ENCODE assay signal across 10 cellular contexts in the genomic region with DNA sequence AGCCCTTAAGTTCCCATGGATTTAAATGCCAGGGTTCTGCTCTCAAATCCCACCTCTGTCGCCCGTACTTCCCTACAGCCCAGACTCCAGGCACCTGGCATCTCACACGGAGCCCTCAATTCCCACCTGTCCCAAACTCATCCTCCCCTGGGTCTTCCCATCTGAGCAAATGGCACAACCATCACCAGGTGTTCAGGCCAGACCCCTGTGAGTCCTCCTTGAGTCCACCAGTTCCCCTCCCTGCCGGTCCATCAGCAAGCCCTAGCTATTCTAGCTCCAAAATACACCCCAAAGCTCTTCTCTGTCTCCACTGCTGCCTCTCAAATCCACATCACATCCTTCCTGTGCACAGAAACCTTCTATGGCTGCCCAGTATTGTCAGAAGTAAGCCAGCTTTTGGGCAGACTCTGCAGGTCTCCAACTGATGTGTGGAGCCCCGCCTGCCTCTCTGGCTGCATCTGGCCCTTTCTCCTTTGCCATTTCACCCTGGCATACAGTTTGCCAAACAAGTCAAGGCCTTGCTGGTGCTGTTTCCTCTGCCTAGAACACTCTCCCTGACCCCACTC.
A peak's percentile ranks its signal among the peaks of the same experiment; 100 is the strongest.
DNase-seq lines count a peak whose midpoint lies in the region; ATAC-seq and TF ChIP-seq lines count a peak whose summit lies in the region.
"Had no signal": no experiment of that assay in that cellular context is flagged by ENCODE, and none has a peak within 500 bp of the region (broad histone marks: within the 10 kb centered on the region; RNA-seq: fewer than 3 reads in every experiment).

No MANE protein-coding gene starts in this region.

- H3K27me3 Mint-ChIP-seq in activated naive CD4-positive, alpha-beta T cell treated with anti-CD3 and anti-CD28 coated beads for 36 hours (ENCODE audit: low read depth), result no peaks in the 10 kb centered on the region

- H3K9me3 ChIP-seq in mucosa of rectum (ENCODE audit: control insufficient read depth in 2 of 2, low read length in 2 of 2), result no peaks in the 10 kb centered on the region
- H3K9me3 ChIP-seq in upper lobe of left lung, result no peaks in the 10 kb centered on the region

- no peak overlapping the region for H3K4me3 ChIP-seq in mucosa of rectum (ENCODE audit: low read length in 2 of 2)
- H3K4me3 ChIP-seq in upper lobe of left lung, result no peak overlapping the region
- H3K4me3 ChIP-seq in brain microvascular endothelial cell (ENCODE audit: low read depth, low read length), result no peak overlapping the region

- no peak for DNase-seq in activated naive CD4-positive, alpha-beta T cell treated with anti-CD3 and anti-CD28 coated beads for 36 hours
- no peak for DNase-seq in activated naive CD4-positive, alpha-beta T cell treated with Interleukin-2 at 50 U/mL for 16 hours
- DNase-seq in upper lobe of left lung (no peak), foreskin melanocyte (no peak), brain microvascular endothelial cell (no peak)
- DNase-seq: mammary epithelial cell, NCI-H1694 treated with DMSO at 0.1 percent for 48 hours had no signal

- H3K4me1 ChIP-seq in mucosa of rectum (ENCODE audit: control insufficient read depth in 2 of 2, insufficient read depth in 2 of 2, low read length in 2 of 2), result peaks cover 10 to 15% of the 10 kb centered on the region in 2 donors
- peaks cover 50 to 62% (median 58%) of the 10 kb centered on the region in 4 donors for H3K4me1 ChIP-seq in upper lobe of left lung

- H3K27ac ChIP-seq in angular gyrus (ENCODE audit: low read depth, low read length) (peak overlapping the region; percentile 67), mucosa of rectum (ENCODE audit: low read depth in 2 of 2, low read length in 2 of 2) (peak overlapping the region; percentile 50 to 80), upper lobe of left lung (peak overlapping the region; percentile 63 to 87 (median 76)), brain microvascular endothelial cell (no peak overlapping the region)

- in situ Hi-C loops in brain microvascular endothelial cell (cut with HindIII; ENCODE audit: low pct_ligation_motif_present, low sequenced_read_pairs), result no loop called here

- H3K36me3 ChIP-seq in mucosa of rectum (ENCODE audit: control insufficient read depth in 2 of 2, insufficient read depth in 2 of 2, low read length in 2 of 2) (peaks cover 4 to 18% of the 10 kb centered on the region in 2 donors), upper lobe of left lung (peaks cover 0 to 18% (median under 1%) of the 10 kb centered on the region in 4 donors), brain microvascular endothelial cell (replicated peaks) (no peaks in the 10 kb centered on the region)

- CTCF ChIA-PET in activated naive CD4-positive, alpha-beta T cell treated with anti-CD3 and anti-CD28 coated beads for 36 hours (lab: Charles Lee), result interaction anchor here (0.8 to 1.7 kb wide), 5 partner anchors 10 to 88 kb away, joined by 3 to 9 read pairs (median 5); no protein-coding TSS in a partner anchor

- TF ChIP-seq EP300 in upper lobe of left lung (IDR thresholded peaks at IDR 0.05), result no peak

- no peak for TF ChIP-seq CTCF in upper lobe of left lung (IDR thresholded peaks at IDR 0.05)
- no peak for TF ChIP-seq CTCF in brain microvascular endothelial cell (IDR thresholded peaks at IDR 0.05; ENCODE audit: low read depth, low read length, missing control alignments)

- intact Hi-C loops in activated naive CD4-positive, alpha-beta T cell treated with anti-CD3 and anti-CD28 coated beads for 36 hours (cut with micrococcal nuclease), result loop anchor here (1.0 to 10.0 kb wide), 3 partner anchors 23 to 789 kb away; no protein-coding TSS in a partner anchor

- H3K27me3 ChIP-seq in mucosa of rectum (ENCODE audit: control insufficient read depth in 2 of 2, insufficient read depth in 2 of 2, low read length in 2 of 2), result no peaks in the 10 kb centered on the region
- H3K27me3 ChIP-seq in upper lobe of left lung, result no peaks in the 10 kb centered on the region
- H3K27me3 ChIP-seq in brain microvascular endothelial cell (replicated peaks), result no peaks in the 10 kb centered on the region

- peaks cover 76% of the 10 kb centered on the region for H3K4me1 Mint-ChIP-seq in activated naive CD4-positive, alpha-beta T cell treated with anti-CD3 and anti-CD28 coated beads for 36 hours (ENCODE audit: low read depth)

- peak overlapping the region; percentile 93 for H3K27ac Mint-ChIP-seq in activated naive CD4-positive, alpha-beta T cell treated with anti-CD3 and anti-CD28 coated beads for 36 hours

- ATAC-seq in upper lobe of left lung (ENCODE audit: low FRiP score in 2 of 2), result no peak
- no peak for ATAC-seq in HG02938 (IDR thresholded peaks at IDR 0.05; ENCODE audit: unreplicated experiment)

- no peak overlapping the region for H3K9ac ChIP-seq in mucosa of rectum (ENCODE audit: low read depth in 1 of 2, low read length in 2 of 2)

- H3K9me3 Mint-ChIP-seq in activated naive CD4-positive, alpha-beta T cell treated with anti-CD3 and anti-CD28 coated beads for 36 hours, result no peaks in the 10 kb centered on the region

- peak overlapping the region; percentile 41 for H3K4me3 Mint-ChIP-seq in activated naive CD4-positive, alpha-beta T cell treated with anti-CD3 and anti-CD28 coated beads for 36 hours

- peaks cover 47% of the 10 kb centered on the region for H3K36me3 Mint-ChIP-seq in activated naive CD4-positive, alpha-beta T cell treated with anti-CD3 and anti-CD28 coated beads for 36 hours (ENCODE audit: low read depth)

- TF ChIP-seq POLR2A in upper lobe of left lung (IDR thresholded peaks at IDR 0.05), result no peak

- 82 to 90% methylated on average over 5 of the region's 5 CpGs for WGBS in upper lobe of left lung, 2 donors
